1 cellular context compared by ENCODE assay signal in genomic region chr16:88454315-88455057, GRCh38.
TF ChIP-seq lines count a peak whose summit lies in the region.

No MANE protein-coding gene starts in this region.

TF ChIP-seq in HepG2, 621 proteins besides CTCF, POLR2A, EP300 and RAD21 (continued from another document and continues in another):
- TF ChIP-seq HBP1 (CRISPR knock-in tag; IDR thresholded peaks at IDR 0.05; ENCODE audit: low read depth) (no peak), ZNF501 (CRISPR knock-in tag; IDR thresholded peaks at IDR 0.05) (0 out of 2 replicates have a peak, but pooled peaks have one; percentile 15), TCF7L2 (IDR thresholded peaks at IDR 0.05; ENCODE audit: low read depth, low read length) (no peak), ZSCAN31 (CRISPR knock-in tag; IDR thresholded peaks at IDR 0.05; ENCODE audit: low read depth) (no peak), FOXK2 (IDR thresholded peaks at IDR 0.05) (no peak), ZNF230 (CRISPR knock-in tag; IDR thresholded peaks at IDR 0.05) (no peak), ZSCAN9 (CRISPR knock-in tag; IDR thresholded peaks at IDR 0.05; ENCODE audit: borderline replicate concordance) (no peak), MAFK (conservative IDR thresholded peaks at IDR 0.05 in 1 of 2, IDR thresholded peaks at IDR 0.05 in 1 of 2; ENCODE audit: low read length in 2 of 2) (no peak), ADNP (CRISPR knock-in tag; IDR thresholded peaks at IDR 0.05) (no peak), KDM6A (CRISPR knock-in tag; IDR thresholded peaks at IDR 0.05; ENCODE audit: low read depth) (no peak), USF2 (IDR thresholded peaks at IDR 0.05; ENCODE audit: low read depth, low read length) (no peak), USF2 (CRISPR knock-in tag; IDR thresholded peaks at IDR 0.05; ENCODE audit: borderline replicate concordance) (peak; percentile 22; the same call in 1 of the 2 replicates), UBTF (CRISPR knock-in tag; IDR thresholded peaks at IDR 0.05) (no peak), IRF2 (CRISPR knock-in tag; IDR thresholded peaks at IDR 0.05) (no peak), RXRB (CRISPR knock-in tag; IDR thresholded peaks at IDR 0.05; ENCODE audit: borderline replicate concordance) (no peak), ZNF546 (CRISPR knock-in tag; conservative IDR thresholded peaks at IDR 0.05) (no peak), ZNF367 (CRISPR knock-in tag; IDR thresholded peaks at IDR 0.05; ENCODE audit: borderline replicate concordance) (no peak), FOXK1 (CRISPR knock-in tag; IDR thresholded peaks at IDR 0.05; ENCODE audit: borderline replicate concordance, low read depth) (no peak), ZKSCAN1 (IDR thresholded peaks at IDR 0.05; ENCODE audit: low read length) (no peak), DNMT1 (CRISPR knock-in tag; IDR thresholded peaks at IDR 0.05) (no peak), ZBTB1 (CRISPR knock-in tag; IDR thresholded peaks at IDR 0.05; ENCODE audit: borderline replicate concordance) (no peak), ZNF441 (CRISPR knock-in tag; IDR thresholded peaks at IDR 0.05; ENCODE audit: borderline replicate concordance) (no peak; the same call in 1 of the 2 replicates), TBX3 (IDR thresholded peaks at IDR 0.05; ENCODE audit: borderline replicate concordance) (no peak), ZNF883 (CRISPR knock-in tag; IDR thresholded peaks at IDR 0.05; ENCODE audit: not compliant biosample characterization) (no peak), PRMT3 (CRISPR knock-in tag; IDR thresholded peaks at IDR 0.05; ENCODE audit: borderline replicate concordance, low read depth) (0 out of 2 replicates have a peak, but pooled peaks have one; percentile 41), ESRRA (CRISPR knock-in tag; IDR thresholded peaks at IDR 0.05; ENCODE audit: low read depth) (no peak), FOXA1 (IDR thresholded peaks at IDR 0.05) (no peak), FOXA1 (CRISPR knock-in tag; IDR thresholded peaks at IDR 0.05) (no peak), PRDM4 (CRISPR knock-in tag; IDR thresholded peaks at IDR 0.05; ENCODE audit: borderline replicate concordance) (no peak), CAMTA2 (CRISPR knock-in tag; IDR thresholded peaks at IDR 0.05; ENCODE audit: borderline replicate concordance) (no peak), ZNF30 (CRISPR knock-in tag; IDR thresholded peaks at IDR 0.05) (no peak; the same call in 1 of the 2 replicates), ARNT (IDR thresholded peaks at IDR 0.05) (no peak)
- TF ChIP-seq, protein P1, sequence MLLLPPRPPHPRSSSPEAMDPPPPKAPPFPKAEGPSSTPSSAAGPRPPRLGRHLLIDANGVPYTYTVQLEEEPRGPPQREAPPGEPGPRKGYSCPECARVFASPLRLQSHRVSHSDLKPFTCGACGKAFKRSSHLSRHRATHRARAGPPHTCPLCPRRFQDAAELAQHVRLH (CRISPR knock-in tag; IDR thresholded peaks at IDR 0.05; ENCODE audit: borderline replicate concordance, low read depth) = no peak
- TF ChIP-seq, protein P2, sequence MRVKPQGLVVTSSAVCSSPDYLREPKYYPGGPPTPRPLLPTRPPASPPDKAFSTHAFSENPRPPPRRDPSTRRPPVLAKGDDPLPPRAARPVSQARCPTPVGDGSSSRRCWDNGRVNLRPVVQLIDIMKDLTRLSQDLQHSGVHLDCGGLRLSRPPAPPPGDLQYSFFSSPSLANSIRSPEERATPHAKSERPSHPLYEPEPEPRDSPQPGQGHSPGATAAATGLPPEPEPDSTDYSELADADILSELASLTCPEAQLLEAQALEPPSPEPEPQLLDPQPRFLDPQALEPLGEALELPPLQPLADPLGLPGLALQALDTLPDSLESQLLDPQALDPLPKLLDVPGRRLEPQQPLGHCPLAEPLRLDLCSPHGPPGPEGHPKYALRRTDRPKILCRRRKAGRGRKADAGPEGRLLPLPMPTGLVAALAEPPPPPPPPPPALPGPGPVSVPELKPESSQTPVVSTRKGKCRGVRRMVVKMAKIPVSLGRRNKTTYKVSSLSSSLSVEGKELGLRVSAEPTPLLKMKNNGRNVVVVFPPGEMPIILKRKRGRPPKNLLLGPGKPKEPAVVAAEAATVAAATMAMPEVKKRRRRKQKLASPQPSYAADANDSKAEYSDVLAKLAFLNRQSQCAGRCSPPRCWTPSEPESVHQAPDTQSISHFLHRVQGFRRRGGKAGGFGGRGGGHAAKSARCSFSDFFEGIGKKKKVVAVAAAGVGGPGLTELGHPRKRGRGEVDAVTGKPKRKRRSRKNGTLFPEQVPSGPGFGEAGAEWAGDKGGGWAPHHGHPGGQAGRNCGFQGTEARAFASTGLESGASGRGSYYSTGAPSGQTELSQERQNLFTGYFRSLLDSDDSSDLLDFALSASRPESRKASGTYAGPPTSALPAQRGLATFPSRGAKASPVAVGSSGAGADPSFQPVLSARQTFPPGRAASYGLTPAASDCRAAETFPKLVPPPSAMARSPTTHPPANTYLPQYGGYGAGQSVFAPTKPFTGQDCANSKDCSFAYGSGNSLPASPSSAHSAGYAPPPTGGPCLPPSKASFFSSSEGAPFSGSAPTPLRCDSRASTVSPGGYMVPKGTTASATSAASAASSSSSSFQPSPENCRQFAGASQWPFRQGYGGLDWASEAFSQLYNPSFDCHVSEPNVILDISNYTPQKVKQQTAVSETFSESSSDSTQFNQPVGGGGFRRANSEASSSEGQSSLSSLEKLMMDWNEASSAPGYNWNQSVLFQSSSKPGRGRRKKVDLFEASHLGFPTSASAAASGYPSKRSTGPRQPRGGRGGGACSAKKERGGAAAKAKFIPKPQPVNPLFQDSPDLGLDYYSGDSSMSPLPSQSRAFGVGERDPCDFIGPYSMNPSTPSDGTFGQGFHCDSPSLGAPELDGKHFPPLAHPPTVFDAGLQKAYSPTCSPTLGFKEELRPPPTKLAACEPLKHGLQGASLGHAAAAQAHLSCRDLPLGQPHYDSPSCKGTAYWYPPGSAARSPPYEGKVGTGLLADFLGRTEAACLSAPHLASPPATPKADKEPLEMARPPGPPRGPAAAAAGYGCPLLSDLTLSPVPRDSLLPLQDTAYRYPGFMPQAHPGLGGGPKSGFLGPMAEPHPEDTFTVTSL (CRISPR knock-in tag; IDR thresholded peaks at IDR 0.05; ENCODE audit: borderline replicate concordance) = no peak
- TF ChIP-seq, protein P3, sequence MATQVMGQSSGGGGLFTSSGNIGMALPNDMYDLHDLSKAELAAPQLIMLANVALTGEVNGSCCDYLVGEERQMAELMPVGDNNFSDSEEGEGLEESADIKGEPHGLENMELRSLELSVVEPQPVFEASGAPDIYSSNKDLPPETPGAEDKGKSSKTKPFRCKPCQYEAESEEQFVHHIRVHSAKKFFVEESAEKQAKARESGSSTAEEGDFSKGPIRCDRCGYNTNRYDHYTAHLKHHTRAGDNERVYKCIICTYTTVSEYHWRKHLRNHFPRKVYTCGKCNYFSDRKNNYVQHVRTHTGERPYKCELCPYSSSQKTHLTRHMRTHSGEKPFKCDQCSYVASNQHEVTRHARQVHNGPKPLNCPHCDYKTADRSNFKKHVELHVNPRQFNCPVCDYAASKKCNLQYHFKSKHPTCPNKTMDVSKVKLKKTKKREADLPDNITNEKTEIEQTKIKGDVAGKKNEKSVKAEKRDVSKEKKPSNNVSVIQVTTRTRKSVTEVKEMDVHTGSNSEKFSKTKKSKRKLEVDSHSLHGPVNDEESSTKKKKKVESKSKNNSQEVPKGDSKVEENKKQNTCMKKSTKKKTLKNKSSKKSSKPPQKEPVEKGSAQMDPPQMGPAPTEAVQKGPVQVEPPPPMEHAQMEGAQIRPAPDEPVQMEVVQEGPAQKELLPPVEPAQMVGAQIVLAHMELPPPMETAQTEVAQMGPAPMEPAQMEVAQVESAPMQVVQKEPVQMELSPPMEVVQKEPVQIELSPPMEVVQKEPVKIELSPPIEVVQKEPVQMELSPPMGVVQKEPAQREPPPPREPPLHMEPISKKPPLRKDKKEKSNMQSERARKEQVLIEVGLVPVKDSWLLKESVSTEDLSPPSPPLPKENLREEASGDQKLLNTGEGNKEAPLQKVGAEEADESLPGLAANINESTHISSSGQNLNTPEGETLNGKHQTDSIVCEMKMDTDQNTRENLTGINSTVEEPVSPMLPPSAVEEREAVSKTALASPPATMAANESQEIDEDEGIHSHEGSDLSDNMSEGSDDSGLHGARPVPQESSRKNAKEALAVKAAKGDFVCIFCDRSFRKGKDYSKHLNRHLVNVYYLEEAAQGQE (IDR thresholded peaks at IDR 0.05; ENCODE audit: borderline replicate concordance in 1 of 2, low read depth in 1 of 2, low read length in 2 of 2) = no peak
- TF ChIP-seq, protein P4, sequence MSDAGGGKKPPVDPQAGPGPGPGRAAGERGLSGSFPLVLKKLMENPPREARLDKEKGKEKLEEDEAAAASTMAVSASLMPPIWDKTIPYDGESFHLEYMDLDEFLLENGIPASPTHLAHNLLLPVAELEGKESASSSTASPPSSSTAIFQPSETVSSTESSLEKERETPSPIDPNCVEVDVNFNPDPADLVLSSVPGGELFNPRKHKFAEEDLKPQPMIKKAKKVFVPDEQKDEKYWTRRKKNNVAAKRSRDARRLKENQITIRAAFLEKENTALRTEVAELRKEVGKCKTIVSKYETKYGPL (CRISPR knock-in tag; IDR thresholded peaks at IDR 0.05) = no peak
- TF ChIP-seq, protein P5, sequence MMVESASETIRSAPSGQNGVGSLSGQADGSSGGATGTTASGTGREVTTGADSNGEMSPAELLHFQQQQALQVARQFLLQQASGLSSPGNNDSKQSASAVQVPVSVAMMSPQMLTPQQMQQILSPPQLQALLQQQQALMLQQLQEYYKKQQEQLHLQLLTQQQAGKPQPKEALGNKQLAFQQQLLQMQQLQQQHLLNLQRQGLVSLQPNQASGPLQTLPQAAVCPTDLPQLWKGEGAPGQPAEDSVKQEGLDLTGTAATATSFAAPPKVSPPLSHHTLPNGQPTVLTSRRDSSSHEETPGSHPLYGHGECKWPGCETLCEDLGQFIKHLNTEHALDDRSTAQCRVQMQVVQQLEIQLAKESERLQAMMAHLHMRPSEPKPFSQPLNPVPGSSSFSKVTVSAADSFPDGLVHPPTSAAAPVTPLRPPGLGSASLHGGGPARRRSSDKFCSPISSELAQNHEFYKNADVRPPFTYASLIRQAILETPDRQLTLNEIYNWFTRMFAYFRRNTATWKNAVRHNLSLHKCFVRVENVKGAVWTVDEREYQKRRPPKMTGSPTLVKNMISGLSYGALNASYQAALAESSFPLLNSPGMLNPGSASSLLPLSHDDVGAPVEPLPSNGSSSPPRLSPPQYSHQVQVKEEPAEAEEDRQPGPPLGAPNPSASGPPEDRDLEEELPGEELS (CRISPR knock-in tag; IDR thresholded peaks at IDR 0.05) = 0 out of 2 replicates have a peak, but pooled peaks have one; percentile 1
- TF ChIP-seq, protein P6, sequence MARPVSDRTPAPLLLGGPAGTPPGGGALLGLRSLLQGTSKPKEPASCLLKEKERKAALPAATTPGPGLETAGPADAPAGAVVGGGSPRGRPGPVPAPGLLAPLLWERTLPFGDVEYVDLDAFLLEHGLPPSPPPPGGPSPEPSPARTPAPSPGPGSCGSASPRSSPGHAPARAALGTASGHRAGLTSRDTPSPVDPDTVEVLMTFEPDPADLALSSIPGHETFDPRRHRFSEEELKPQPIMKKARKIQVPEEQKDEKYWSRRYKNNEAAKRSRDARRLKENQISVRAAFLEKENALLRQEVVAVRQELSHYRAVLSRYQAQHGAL (CRISPR knock-in tag; IDR thresholded peaks at IDR 0.05; ENCODE audit: not compliant biosample characterization) = no peak
